Comparison of ENCODE assay signal across 24 cellular contexts in genomic region chr9:16361939-16362338, GRCh38.
DNase-seq lines count a peak whose midpoint lies in the region; ATAC-seq, FAIRE-seq and TF ChIP-seq lines count a peak whose summit lies in the region.
"Had no signal": no experiment of that assay in that cellular context is flagged by ENCODE, and none has a peak within 500 bp of the region (broad histone marks: within the 10 kb centered on the region; RNA-seq: fewer than 3 reads in every experiment).

No MANE protein-coding gene starts in this region.

- H3K4me2 ChIP-seq in H9 (ENCODE audit: insufficient read depth, insufficient read length, low read length) (no peak overlapping the region), IMR-90 (ENCODE audit: low read depth, low read length) (no peak overlapping the region), trophoblast cell (ENCODE audit: low read length) (no peak overlapping the region)
- H3K4me2 ChIP-seq: BLaER1 had no signal

- no peak overlapping the region for H3T11ph ChIP-seq in H9 (ENCODE audit: low read length)

- H2BK15ac ChIP-seq in H9 (ENCODE audit: low read depth, low read length) (no peak overlapping the region), IMR-90 (ENCODE audit: low read depth, low read length) (peak overlapping the region; percentile 28; the same call in 1 of the 3 replicates)

- no peak overlapping the region for H3K23ac ChIP-seq in H9 (ENCODE audit: insufficient read length, low read depth, low read length)
- H3K23ac ChIP-seq in IMR-90 (ENCODE audit: low read depth, low read length) = no peak overlapping the region
- no peak overlapping the region for H3K23ac ChIP-seq in trophoblast cell (ENCODE audit: low read length)

- no peak overlapping the region for H3K18ac ChIP-seq in H9 (ENCODE audit: insufficient read length, low read depth, low read length)
- H3K18ac ChIP-seq in IMR-90 (ENCODE audit: low read depth, low read length) = peak overlapping the region; percentile 7
- H3K18ac ChIP-seq in trophoblast cell (ENCODE audit: low read length) = no peak overlapping the region

- H3K36me3 ChIP-seq in IMR-90 (ENCODE audit: control insufficient read depth, insufficient read depth, low read length) (no peaks in the 10 kb centered on the region), trophoblast cell (ENCODE audit: control insufficient read depth in 1 of 2, insufficient read depth in 2 of 2, low read length in 2 of 2) (no peaks in the 10 kb centered on the region), small intestine (ENCODE audit: control insufficient read depth in 2 of 2, insufficient read depth in 2 of 2, low read length in 2 of 2) (no peaks in the 10 kb centered on the region)
- H3K36me3 ChIP-seq: BE2C, BLaER1 had no signal

- no peaks in the 10 kb centered on the region; the same call in 1 of the 2 replicates for H3K4me1 ChIP-seq in H9 (ENCODE audit: insufficient read depth, low read length)
- H3K4me1 ChIP-seq in IMR-90 (ENCODE audit: control insufficient read depth, insufficient read depth, low read length) = no peaks in the 10 kb centered on the region
- peaks cover 12 to 17% of the 10 kb centered on the region in 2 experiments for H3K4me1 ChIP-seq in trophoblast cell (ENCODE audit: control insufficient read depth in 1 of 2, insufficient read depth in 2 of 2, low read length in 2 of 2)
- H3K4me1 ChIP-seq in small intestine (ENCODE audit: control insufficient read depth in 2 of 2, insufficient read depth in 1 of 2, low read depth in 1 of 2, low read length in 1 of 2) = no peaks in the 10 kb centered on the region

- no peak overlapping the region for H4K91ac ChIP-seq in H9 (ENCODE audit: insufficient read length, low read depth, low read length)
- H4K91ac ChIP-seq in IMR-90 (ENCODE audit: insufficient read depth, low read depth, low read length) = 0 out of 2 replicates have a peak overlapping the region, but pooled peaks have one; percentile 5
- peak overlapping the region; percentile 13 for H4K91ac ChIP-seq in trophoblast cell (ENCODE audit: low read depth, low read length)

- H2BK12ac ChIP-seq in H9 (ENCODE audit: insufficient read length, low read depth, low read length) (no peak overlapping the region), trophoblast cell (ENCODE audit: low read length) (peak overlapping the region; percentile 59)

- H3K27ac ChIP-seq in H9 (ENCODE audit: insufficient read length, low read depth, low read length) (no peak overlapping the region), IMR-90 (ENCODE audit: insufficient read depth, low read length) (no peak overlapping the region), trophoblast cell (ENCODE audit: low read depth, low read length) (no peak overlapping the region), small intestine (ENCODE audit: low read depth in 1 of 2, low read length in 1 of 2) (no peak overlapping the region)
- H3K27ac ChIP-seq: BLaER1 had no signal

- CTCF ChIA-PET in IMR-90 (lab: Yijun Ruan, JAX) = no interaction called here
- CTCF ChIA-PET in Calu3 (lab: Charles Lee) = no interaction called here

- FAIRE-seq in small intestine (lab: Jason Lieb, UNC) = no peak
- FAIRE-seq: A204.1, D721Med, G401.6, GM12891, GM19239 had no signal

- H3K9me1 ChIP-seq in IMR-90 (ENCODE audit: insufficient read depth, low read length) = peaks cover 2% of the 10 kb centered on the region; the same call in 1 of the 2 replicates

- TF ChIP-seq RAD21 in IMR-90 (IDR thresholded peaks at IDR 0.05; ENCODE audit: low read length) = no peak

- dilution Hi-C loops in IMR-90 (cut with HindIII; ENCODE audit: low sequenced_read_pairs, unreplicated experiment) = no loop called here

- H3K36me3 Mint-ChIP-seq in H9 (ENCODE audit: insufficient read depth in 1 of 3, low read depth in 3 of 3) (peaks cover 4 to 5% (median 5%) of the 10 kb centered on the region in 3 experiments; a peak in 6 of 7 replicates), Calu3 (ENCODE audit: insufficient read depth, unreplicated experiment) (no peaks in the 10 kb centered on the region)
- H3K36me3 Mint-ChIP-seq: CD14-positive monocyte; CD4-positive, alpha-beta memory T cell; CD4-positive, CD25-positive, alpha-beta regulatory T cell; CD8-positive, alpha-beta memory T cell had no signal

- H3K9ac ChIP-seq in H9 (ENCODE audit: extremely low read depth, insufficient read length, low read length) (no peak overlapping the region), IMR-90 (ENCODE audit: low read depth, low read length) (no peak overlapping the region), trophoblast cell (ENCODE audit: low read length) (no peak overlapping the region)
- H3K9ac ChIP-seq: BLaER1 had no signal

- no peak overlapping the region for H4K12ac ChIP-seq in trophoblast cell (ENCODE audit: low read depth, low read length)

- no peak overlapping the region for H2AK9ac ChIP-seq in IMR-90 (replicated peaks; ENCODE audit: low read depth, low read length, poor library complexity)

- H3K79me1 ChIP-seq in H9 (ENCODE audit: insufficient read depth, low read depth, low read length, poor library complexity, severe bottlenecking) (no peaks in the 10 kb centered on the region), IMR-90 (ENCODE audit: low read depth in 1 of 2, low read length in 2 of 2) (no peaks in the 10 kb centered on the region), trophoblast cell (ENCODE audit: low read length) (peaks cover 9% of the 10 kb centered on the region)

- H2BK5ac ChIP-seq in H9 (ENCODE audit: insufficient read length, low read length) = no peak overlapping the region
- H2BK5ac ChIP-seq in IMR-90 (ENCODE audit: low read depth, low read length, poor library complexity, severe bottlenecking) = no peak overlapping the region
- no peak overlapping the region for H2BK5ac ChIP-seq in trophoblast cell (ENCODE audit: low read depth, low read length, poor library complexity)

- H3K4ac ChIP-seq in H9 (ENCODE audit: low read depth, low read length) (no peak overlapping the region), IMR-90 (ENCODE audit: low read depth, low read length) (peak overlapping the region; percentile 31), trophoblast cell (ENCODE audit: low read depth, low read length) (no peak overlapping the region)

- POLR2A ChIA-PET in IMR-90 (lab: Charles Lee; ENCODE audit: unreplicated experiment) = no interaction called here

- DNase-seq in H9 = peak; percentile 14
- DNase-seq in IMR-90 = no peak
- DNase-seq in mesenteric fat pad (ENCODE audit: low spot score) = peak; percentile 43
- no peak for DNase-seq in trophoblast cell
- DNase-seq in Calu3 = no peak
- no peak for DNase-seq in small intestine
- DNase-seq: 8988T; ACHN; BE2C; C1 segment of cervical spinal cord; CD4-positive, alpha-beta memory T cell; CD4-positive, CD25-positive, alpha-beta regulatory T cell; CD8-positive, alpha-beta memory T cell; COR-L47; DMS79 treated with DMSO at 0.1 percent for 48 hours; GF-D8 had no signal

- H3K56ac ChIP-seq in H9 (ENCODE audit: insufficient read length, low read depth, low read length) = no peak overlapping the region
- no peak overlapping the region; the same call in 1 of the 2 replicates for H3K56ac ChIP-seq in IMR-90 (ENCODE audit: extremely low read depth, insufficient read depth, low read length)

- H3K27me3 ChIP-seq in H9 (ENCODE audit: insufficient read depth, low read length) (no peaks in the 10 kb centered on the region), IMR-90 (ENCODE audit: control insufficient read depth, insufficient read depth, low read length) (no peaks in the 10 kb centered on the region), trophoblast cell (ENCODE audit: insufficient read depth, low read length) (no peaks in the 10 kb centered on the region), small intestine (ENCODE audit: control insufficient read depth in 2 of 2, insufficient read depth in 2 of 2, low read length in 2 of 2) (no peaks in the 10 kb centered on the region)
- H3K27me3 ChIP-seq: BE2C, BLaER1 had no signal

- no peak overlapping the region for H2AK5ac ChIP-seq in H9 (ENCODE audit: insufficient read length, low read length)
- peak overlapping the region; percentile 53; the same call in 1 of the 2 replicates for H2AK5ac ChIP-seq in IMR-90 (ENCODE audit: low read depth, low read length)
- H2AK5ac ChIP-seq in trophoblast cell (ENCODE audit: low read length) = no peak overlapping the region

- H4K20me1 ChIP-seq in H9 (ENCODE audit: control insufficient read depth, insufficient read depth, insufficient read length) = no peaks in the 10 kb centered on the region
- H4K20me1 ChIP-seq in IMR-90 (ENCODE audit: insufficient read depth, low read length) = no peaks in the 10 kb centered on the region
- H4K20me1 ChIP-seq: BLaER1 had no signal

- H3K27ac Mint-ChIP-seq in H9 (no peak overlapping the region), Calu3 (ENCODE audit: unreplicated experiment) (no peak overlapping the region)
- H3K27ac Mint-ChIP-seq: CD14-positive monocyte; CD4-positive, alpha-beta memory T cell; CD4-positive, CD25-positive, alpha-beta regulatory T cell; CD8-positive, alpha-beta memory T cell had no signal

- TF ChIP-seq CTCF in H9 (conservative IDR thresholded peaks at IDR 0.05) (no peak), IMR-90 (conservative IDR thresholded peaks at IDR 0.05; ENCODE audit: low read depth, low read length) (no peak), Calu3 (IDR thresholded peaks at IDR 0.05; ENCODE audit: unreplicated experiment) (no peak)

- H4K5ac ChIP-seq in H9 (ENCODE audit: insufficient read length, low read depth, low read length) = no peak overlapping the region
- no peak overlapping the region for H4K5ac ChIP-seq in IMR-90 (ENCODE audit: low read depth, low read length)

- H3K9me3 Mint-ChIP-seq in H9 = peaks cover 3 to 9% of the 10 kb centered on the region in 2 experiments; a peak in 3 of 5 replicates
- H3K9me3 Mint-ChIP-seq in Calu3 (ENCODE audit: low read depth, unreplicated experiment) = peaks cover 8% of the 10 kb centered on the region

- no peak overlapping the region for H4K8ac ChIP-seq in H9 (replicated peaks; ENCODE audit: insufficient read length, low read depth, low read length)
- peak overlapping the region in 1 of 2 experiments; percentile 50; a peak in 1 of 4 replicates for H4K8ac ChIP-seq in IMR-90 (ENCODE audit: low read depth in 2 of 2, low read length in 2 of 2)
- H4K8ac ChIP-seq in trophoblast cell (ENCODE audit: low read depth, low read length) = no peak overlapping the region

- H2BK120ac ChIP-seq in H9 (ENCODE audit: low read depth, low read length, poor library complexity, severe bottlenecking) (no peak overlapping the region), IMR-90 (ENCODE audit: low read depth, low read length) (peak overlapping the region; percentile 47; the same call in 1 of the 2 replicates), trophoblast cell (ENCODE audit: insufficient read depth, low read length, poor library complexity) (no peak overlapping the region)

- H3K79me2 ChIP-seq in H9 (ENCODE audit: insufficient read depth, low read length) = no peaks in the 10 kb centered on the region
- H3K79me2 ChIP-seq in trophoblast cell (ENCODE audit: control insufficient read depth, insufficient read depth, low read length, poor library complexity) = peaks cover 2% of the 10 kb centered on the region

- no peaks in the 10 kb centered on the region for H3K23me2 ChIP-seq in H9 (ENCODE audit: insufficient read length, low read depth, low read length, poor library complexity, severe bottlenecking)

- no TSS peak for BruUV-seq in IMR-90 (replicated peaks; lab: Mats Ljungman, UMichigan)
- BruUV-seq in Calu3 (replicated peaks; lab: Mats Ljungman, UMichigan) = no TSS peak

- no peak for TF ChIP-seq POLR2A in IMR-90 (IDR thresholded peaks at IDR 0.05; ENCODE audit: low read depth, low read length)

- in situ Hi-C loops in IMR-90 (cut with MboI; ENCODE audit: low sequenced_read_pairs) = no loop called here

- H3K4me3 Mint-ChIP-seq in H9 = no peak overlapping the region
- H3K4me3 Mint-ChIP-seq in Calu3 (ENCODE audit: low read depth, unreplicated experiment) = no peak overlapping the region
- H3K4me3 Mint-ChIP-seq: CD14-positive monocyte; CD4-positive, alpha-beta memory T cell; CD4-positive, CD25-positive, alpha-beta regulatory T cell; CD8-positive, alpha-beta memory T cell had no signal

- intact Hi-C loops in IMR-90 (cut with micrococcal nuclease) (no loop called here), Calu3 (cut with micrococcal nuclease; ENCODE audit: unreplicated experiment) (no loop called here)

- H3K9me3 ChIP-seq in H9 (ENCODE audit: control insufficient read depth, low read depth, low read length) (no peaks in the 10 kb centered on the region), IMR-90 (ENCODE audit: control insufficient read depth, insufficient read depth, low read length) (peaks cover 2% of the 10 kb centered on the region; the same call in 1 of the 2 replicates), trophoblast cell (ENCODE audit: insufficient read depth, low read depth, low read length) (no peaks in the 10 kb centered on the region), small intestine (ENCODE audit: control insufficient read depth, low read depth) (no peaks in the 10 kb centered on the region)
- H3K9me3 ChIP-seq: BE2C had no signal

- ATAC-seq in IMR-90 (ENCODE audit: low read depth) (no peak), HG03139 (IDR thresholded peaks at IDR 0.05; ENCODE audit: unreplicated experiment) (no peak)

- H2AFZ ChIP-seq in H9 (ENCODE audit: low read length) = no peak overlapping the region
- peak overlapping the region; percentile 35 for H2AFZ ChIP-seq in IMR-90 (replicated peaks; ENCODE audit: low read length, poor library complexity)
- H2AFZ ChIP-seq in trophoblast cell (ENCODE audit: insufficient read depth, low read length, poor library complexity) = no peak overlapping the region

- H3K4me3 ChIP-seq in IMR-90 (ENCODE audit: insufficient read depth, low read depth, low read length) = no peak overlapping the region
- no peak overlapping the region for H3K4me3 ChIP-seq in trophoblast cell (ENCODE audit: low read depth, low read length)
- H3K4me3 ChIP-seq in small intestine (ENCODE audit: low read depth in 1 of 2, low read length in 2 of 2) = no peak overlapping the region
- H3K4me3 ChIP-seq: BLaER1 had no signal

- H2BK20ac ChIP-seq in H9 (ENCODE audit: low read depth, low read length, poor library complexity, severe bottlenecking) (no peak overlapping the region), IMR-90 (ENCODE audit: low read depth, low read length) (peak overlapping the region; percentile 68)

- H3K14ac ChIP-seq in H9 (ENCODE audit: insufficient read depth, low read length) = no peak overlapping the region
- H3K14ac ChIP-seq in IMR-90 (replicated peaks; ENCODE audit: low read depth, low read length) = peak overlapping the region; percentile 25
- no peak overlapping the region for H3K14ac ChIP-seq in trophoblast cell (ENCODE audit: low read length)

- H3K27me3 Mint-ChIP-seq in H9 (ENCODE audit: low read depth) (no peaks in the 10 kb centered on the region), Calu3 (ENCODE audit: unreplicated experiment) (no peaks in the 10 kb centered on the region)
- H3K27me3 Mint-ChIP-seq: CD4-positive, alpha-beta memory T cell; CD4-positive, CD25-positive, alpha-beta regulatory T cell had no signal

- H3K4me1 Mint-ChIP-seq in H9 = peaks cover 6 to 11% of the 10 kb centered on the region in 2 experiments
- no peaks in the 10 kb centered on the region for H3K4me1 Mint-ChIP-seq in Calu3 (ENCODE audit: low read depth, unreplicated experiment)
- H3K4me1 Mint-ChIP-seq: CD4-positive, alpha-beta memory T cell; CD4-positive, CD25-positive, alpha-beta regulatory T cell; CD8-positive, alpha-beta memory T cell had no signal

Comparison
In these comparisons a context has a peak if more than half of its experiments do, and no peak if none do; other contexts are left out.
1. DNase-seq: peak in H9 (single experiment) and mesenteric fat pad (single experiment); none in IMR-90 (single experiment), trophoblast cell (0 of 2), Calu3 (single experiment) and small intestine (single experiment).